In the genomic region with DNA sequence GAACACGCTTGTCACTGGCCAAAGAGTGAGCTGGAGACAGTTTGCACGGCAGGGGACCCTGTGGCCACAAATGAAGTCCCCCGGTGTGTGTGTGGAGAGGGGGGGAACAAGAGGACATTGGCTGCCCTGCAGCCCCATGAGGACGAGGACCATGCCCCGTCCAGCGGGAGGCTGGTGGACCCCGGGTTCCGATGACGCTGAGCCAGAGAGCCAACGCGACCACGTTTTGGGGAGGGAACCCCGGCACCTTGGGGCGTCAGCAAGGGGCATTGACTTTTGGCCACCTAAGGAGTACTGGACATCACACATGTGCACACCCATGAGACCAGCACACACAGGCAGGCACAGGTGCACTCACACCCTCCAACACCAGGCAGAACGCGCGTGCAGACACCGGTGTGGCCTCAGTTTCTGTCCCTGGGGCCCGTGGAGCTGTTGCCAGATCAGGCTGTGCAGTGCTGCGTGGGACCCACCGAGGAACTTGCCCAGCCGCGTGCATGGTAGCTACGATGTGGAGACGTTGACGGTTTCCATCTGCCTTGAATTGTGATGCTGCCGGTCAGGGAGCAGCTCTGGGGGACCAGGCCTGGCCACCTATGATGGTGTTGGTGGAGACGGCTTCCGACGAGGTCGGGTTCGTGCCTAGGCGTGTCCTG, we compare ENCODE assay signal across 15 cellular contexts. TPM values are rescaled to one million over a fixed set of nuclear protein-coding genes. Genes with fewer than 3 reads are reported as not detected.
DNase-seq lines count a peak whose midpoint lies in the region; ATAC-seq and TF ChIP-seq lines count a peak whose summit lies in the region.
"Had no signal": no experiment of that assay in that cellular context is flagged by ENCODE, and none has a peak within 500 bp of the region (broad histone marks: within the 10 kb centered on the region; RNA-seq: fewer than 3 reads in every experiment).

No MANE protein-coding gene starts in this region.

- no peak for TF ChIP-seq EP300 in SK-N-SH (IDR thresholded peaks at IDR 0.05; ENCODE audit: borderline replicate concordance in 1 of 2, low read depth in 1 of 2, low read length in 1 of 2)

- 40% methylated on average over 16 of the region's 33 CpGs for WGBS in SK-N-SH (ENCODE audit: low lambda C conversion rate)

- DNase-seq in left cardiac atrium = peak; percentile 15
- no peak for DNase-seq in cardiac septum (ENCODE audit: low spot score)
- DNase-seq in SK-N-SH = no peak
- peak; percentile 44 for DNase-seq in lower lobe of right lung
- no peak for DNase-seq in UCSD-AML1 (lab: John Stamatoyannopoulos, UW; ENCODE audit: unreplicated experiment)
- DNase-seq in SJCRH30 = no peak
- DNase-seq: AML-193, DND-41, GDM1, NCI-H1092, NCI-H2107, NCI-H526 treated with DMSO at 0.1 percent for 48 hours had no signal

- peaks cover 83% of the 10 kb centered on the region for H3K27me3 ChIP-seq in SK-N-SH (ENCODE audit: insufficient read depth)
- peaks cover 47% of the 10 kb centered on the region for H3K27me3 ChIP-seq in lower lobe of right lung (ENCODE audit: low read depth)
- peaks cover 7% of the 10 kb centered on the region; the same call in 1 of the 2 replicates for H3K27me3 ChIP-seq in SJCRH30

- no peak overlapping the region for H3K9ac ChIP-seq in SK-N-SH

- CTCF ChIA-PET in SK-N-SH (lab: Yijun Ruan, JAX) = interaction anchor here (0.6 to 2.0 kb wide), 5 partner anchors 12 to 452 kb away, joined by 3 to 5 read pairs (median 4); no protein-coding TSS in a partner anchor

- intact Hi-C loops in left cardiac atrium (cut with DNase I) = no loop called here
- intact Hi-C loops in cardiac septum (cut with DNase I) = no loop called here
- intact Hi-C loops in lower lobe of right lung (cut with DNase I) = no loop called here

- ATAC-seq in left cardiac atrium (no peak), lower lobe of right lung (no peak), HG03095 (IDR thresholded peaks at IDR 0.05; ENCODE audit: unreplicated experiment) (no peak)
- ATAC-seq: K562 had no signal

- 0 out of 2 replicates have a peak overlapping the region, but pooled peaks have one; percentile 33 for H3K4me2 ChIP-seq in SK-N-SH
- H3K4me2 ChIP-seq: A549 had no signal

- 0 out of 2 replicates have a peak, but pooled peaks cover 3% of the 10 kb centered on the region for H4K20me1 ChIP-seq in SK-N-SH (ENCODE audit: insufficient read depth)

- peaks cover 3% of the 10 kb centered on the region for H3F3A ChIP-seq in SK-N-SH (replicated peaks; ENCODE audit: insufficient read depth)

- H3K4me1 ChIP-seq in SK-N-SH (ENCODE audit: control insufficient read depth in 1 of 2, insufficient read depth in 2 of 2, low read depth in 1 of 2, low read length in 1 of 2) (peaks cover 0 to 7% of the 10 kb centered on the region in 2 experiments; a peak in 1 of 4 replicates), lower lobe of right lung (no peaks in the 10 kb centered on the region), SJCRH30 (no peaks in the 10 kb centered on the region)
- H3K4me1 ChIP-seq: A549 had no signal

- H3K9me3 ChIP-seq in SK-N-SH = no peaks in the 10 kb centered on the region
- no peaks in the 10 kb centered on the region for H3K9me3 ChIP-seq in lower lobe of right lung
- H3K9me3 ChIP-seq in SJCRH30 (replicated peaks) = no peaks in the 10 kb centered on the region
- H3K9me3 ChIP-seq: A549 had no signal

- no peaks in the 10 kb centered on the region for H3K79me2 ChIP-seq in SK-N-SH (ENCODE audit: insufficient read depth)

- H3K36me3 ChIP-seq in SK-N-SH (replicated peaks in 1 of 2; ENCODE audit: control insufficient read depth in 1 of 2, insufficient read depth in 2 of 2, low read length in 1 of 2) = no peaks in the 10 kb centered on the region
- H3K36me3 ChIP-seq in lower lobe of right lung = no peaks in the 10 kb centered on the region
- no peaks in the 10 kb centered on the region for H3K36me3 ChIP-seq in SJCRH30

- POLR2A ChIA-PET in SK-N-SH (lab: Yijun Ruan, JAX) = no interaction called here

- no peak overlapping the region for H3K27ac ChIP-seq in SK-N-SH (ENCODE audit: low read depth in 2 of 2, low read length in 1 of 2)
- H3K27ac ChIP-seq in lower lobe of right lung = no peak overlapping the region
- H3K27ac ChIP-seq in SJCRH30 = no peak overlapping the region
- H3K27ac ChIP-seq: A549 had no signal

- no peaks in the 10 kb centered on the region for H3K9me2 ChIP-seq in SK-N-SH

- TF ChIP-seq CTCF in SK-N-SH (IDR thresholded peaks at IDR 0.05) = no peak
- no peak for TF ChIP-seq CTCF in lower lobe of right lung (IDR thresholded peaks at IDR 0.05)

- no peak overlapping the region for H2AFZ ChIP-seq in SK-N-SH (ENCODE audit: low read depth)

- H3K4me3 ChIP-seq in SK-N-SH (ENCODE audit: low read depth in 2 of 2, low read length in 1 of 2) = no peak overlapping the region
- no peak overlapping the region for H3K4me3 ChIP-seq in lower lobe of right lung
- no peak overlapping the region for H3K4me3 ChIP-seq in SJCRH30
- H3K4me3 ChIP-seq: A549, K562 had no signal

- no peak for TF ChIP-seq RAD21 in SK-N-SH (IDR thresholded peaks at IDR 0.05; ENCODE audit: low read length)

TF ChIP-seq in SK-N-SH, 30 proteins besides CTCF, POLR2A, EP300 and RAD21:
- TF ChIP-seq, protein P1, sequence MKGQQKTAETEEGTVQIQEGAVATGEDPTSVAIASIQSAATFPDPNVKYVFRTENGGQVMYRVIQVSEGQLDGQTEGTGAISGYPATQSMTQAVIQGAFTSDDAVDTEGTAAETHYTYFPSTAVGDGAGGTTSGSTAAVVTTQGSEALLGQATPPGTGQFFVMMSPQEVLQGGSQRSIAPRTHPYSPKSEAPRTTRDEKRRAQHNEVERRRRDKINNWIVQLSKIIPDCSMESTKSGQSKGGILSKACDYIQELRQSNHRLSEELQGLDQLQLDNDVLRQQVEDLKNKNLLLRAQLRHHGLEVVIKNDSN (IDR thresholded peaks at IDR 0.05; ENCODE audit: borderline replicate concordance, low read depth) = no peak
- TF ChIP-seq GATA2 (CRISPR knock-in tag; IDR thresholded peaks at IDR 0.05) (no peak), YY1 (IDR thresholded peaks at IDR 0.05; ENCODE audit: low read depth) (no peak), POLR2AphosphoS5 (IDR thresholded peaks at IDR 0.05; ENCODE audit: low read depth, low read length) (no peak), RCOR1 (IDR thresholded peaks at IDR 0.05; ENCODE audit: low read length) (no peak)
- TF ChIP-seq, protein P2, sequence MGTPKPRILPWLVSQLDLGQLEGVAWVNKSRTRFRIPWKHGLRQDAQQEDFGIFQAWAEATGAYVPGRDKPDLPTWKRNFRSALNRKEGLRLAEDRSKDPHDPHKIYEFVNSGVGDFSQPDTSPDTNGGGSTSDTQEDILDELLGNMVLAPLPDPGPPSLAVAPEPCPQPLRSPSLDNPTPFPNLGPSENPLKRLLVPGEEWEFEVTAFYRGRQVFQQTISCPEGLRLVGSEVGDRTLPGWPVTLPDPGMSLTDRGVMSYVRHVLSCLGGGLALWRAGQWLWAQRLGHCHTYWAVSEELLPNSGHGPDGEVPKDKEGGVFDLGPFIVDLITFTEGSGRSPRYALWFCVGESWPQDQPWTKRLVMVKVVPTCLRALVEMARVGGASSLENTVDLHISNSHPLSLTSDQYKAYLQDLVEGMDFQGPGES (IDR thresholded peaks at IDR 0.05; ENCODE audit: low read depth, low read length) = no peak

RNA-seq across cellular contexts. Expression of a gene that starts 26.5 kb away (rescaled TPM):
- total RNA-seq in left cardiac atrium = 10 to 100 TPM in 1 of 2 donors, 1 to 10 TPM in 1; 8.4 to 10.9 TPM
- 8.6 TPM for total RNA-seq in cardiac septum
- 8.3 and 12.9 TPM in 2 replicates for polyA plus RNA-seq in SK-N-SH (2012; rRNA removed)
- 5.0 and 8.1 TPM in 2 replicates for polyA plus RNA-seq in SK-N-SH (2012; cell fraction: cytosol; rRNA removed)
- 17.1 and 25.2 TPM in 2 replicates for polyA plus RNA-seq in SK-N-SH (2012; cell fraction: nucleus; rRNA removed)
- 15.8 TPM for total RNA-seq in lower lobe of right lung
- 14.3 and 15.4 TPM in 2 replicates for total RNA-seq in SJCRH30 (2014; rRNA removed; shearing (Covaris generic))

RNA-seq across cellular contexts. Expression of a gene that starts 26.6 kb away (rescaled TPM):
- total RNA-seq in left cardiac atrium (10 to 100 TPM in 1 of 2 donors, 1 to 10 TPM in 1; 8.7 to 11.3 TPM), cardiac septum (9.6 TPM), lower lobe of right lung (11.9 TPM)
- 14.4 and 17.3 TPM in 2 replicates for polyA plus RNA-seq in SK-N-SH (2012; rRNA removed)
- polyA plus RNA-seq in SK-N-SH (2012; cell fraction: cytosol; rRNA removed) = 4.5 and 5.9 TPM in 2 replicates
- polyA plus RNA-seq in SK-N-SH (2012; cell fraction: nucleus; rRNA removed) = 65.1 and 90.9 TPM in 2 replicates
- total RNA-seq in SJCRH30 (2014; rRNA removed; shearing (Covaris generic)) = 12.0 and 12.5 TPM in 2 replicates

Comparison
In these comparisons a context has a peak if more than half of its experiments do, and no peak if none do; other contexts are left out.
1. DNase-seq: peak in left cardiac atrium (single experiment) and lower lobe of right lung (single experiment); none in cardiac septum (single experiment), SK-N-SH (single experiment), UCSD-AML1 (single experiment) and SJCRH30 (0 of 2).